Comparison of ENCODE assay signal across 2 cellular contexts in genomic region chr18:22699629-22700028, GRCh38.
TF ChIP-seq lines count a peak whose summit lies in the region.

No MANE protein-coding gene starts in this region.

TF ChIP-seq in HepG2, 621 proteins besides CTCF, POLR2A, EP300 and RAD21 (continued from another document):
- no peak for TF ChIP-seq LRRFIP1 (CRISPR knock-in tag; conservative IDR thresholded peaks at IDR 0.05)
- no peak for TF ChIP-seq ZNF362 (CRISPR knock-in tag; IDR thresholded peaks at IDR 0.05; ENCODE audit: borderline replicate concordance)
- peak; percentile 78 for TF ChIP-seq ZNF12 (CRISPR knock-in tag; IDR thresholded peaks at IDR 0.05)

TF ChIP-seq in K562, 482 proteins besides CTCF, POLR2A, EP300 and RAD21 (continued from another document and continues in another):
- TF ChIP-seq GMEB1 (CRISPR knock-in tag; IDR thresholded peaks at IDR 0.05) (no peak), KLF16 (IDR thresholded peaks at IDR 0.05) (no peak), NCOA4 (IDR thresholded peaks at IDR 0.05; ENCODE audit: partially characterized antibody) (no peak), CHD1 (IDR thresholded peaks at IDR 0.05; ENCODE audit: low read length) (no peak), ZNF224 (CRISPR knock-in tag; IDR thresholded peaks at IDR 0.05) (no peak), DNMT1 (IDR thresholded peaks at IDR 0.05) (no peak), SIN3A (IDR thresholded peaks at IDR 0.05; ENCODE audit: borderline replicate concordance in 2 of 2, control insufficient read depth in 1 of 2, low read depth in 2 of 2, low read length in 2 of 2) (no peak), TCF3 (CRISPR knock-in tag; IDR thresholded peaks at IDR 0.05) (no peak), TSHZ1 (CRISPR knock-in tag; IDR thresholded peaks at IDR 0.05) (no peak), NKRF (IDR thresholded peaks at IDR 0.05; ENCODE audit: borderline replicate concordance) (no peak), ZFX (CRISPR knock-in tag; IDR thresholded peaks at IDR 0.05) (no peak), SNIP1 (IDR thresholded peaks at IDR 0.05; ENCODE audit: low read depth) (no peak), DMBX1 (CRISPR knock-in tag; IDR thresholded peaks at IDR 0.05; ENCODE audit: borderline replicate concordance) (peak; percentile 64; the same call in 1 of the 2 replicates), ZNF12 (CRISPR knock-in tag; IDR thresholded peaks at IDR 0.05) (peak; percentile 82; the same call in 1 of the 2 replicates), GATA2 (CRISPR knock-in tag; IDR thresholded peaks at IDR 0.05) (no peak), ZBTB33 (CRISPR knock-in tag; IDR thresholded peaks at IDR 0.05) (no peak), ZNF668 (CRISPR knock-in tag; IDR thresholded peaks at IDR 0.05) (no peak), MTA2 (IDR thresholded peaks at IDR 0.05; ENCODE audit: low read depth) (no peak), PML (IDR thresholded peaks at IDR 0.05; ENCODE audit: low read length) (no peak), NRF1 (conservative IDR thresholded peaks at IDR 0.05 in 1 of 2, IDR thresholded peaks at IDR 0.05 in 1 of 2) (no peak), ID3 (CRISPR knock-in tag; IDR thresholded peaks at IDR 0.05) (no peak), ID3 (tag; IDR thresholded peaks at IDR 0.05) (no peak), ZBED1 (IDR thresholded peaks at IDR 0.05) (no peak), PCBP1 (IDR thresholded peaks at IDR 0.05; ENCODE audit: low read depth, low read length, poor library complexity, severe bottlenecking) (no peak), AFF1 (IDR thresholded peaks at IDR 0.05; ENCODE audit: low read depth in 1 of 2, partially characterized antibody in 2 of 2) (no peak), NUFIP1 (IDR thresholded peaks at IDR 0.05; ENCODE audit: partially characterized antibody) (no peak), ARID1B (IDR thresholded peaks at IDR 0.05) (no peak), MAFF (IDR thresholded peaks at IDR 0.05; ENCODE audit: low read length) (no peak), TAF9B (IDR thresholded peaks at IDR 0.05; ENCODE audit: partially characterized antibody) (no peak), PRPF4 (IDR thresholded peaks at IDR 0.05; ENCODE audit: insufficient read depth, low read depth, low read length, poor library complexity, severe bottlenecking) (no peak), FOXM1 (IDR thresholded peaks at IDR 0.05; ENCODE audit: low read depth) (no peak), FOXM1 (CRISPR knock-in tag; IDR thresholded peaks at IDR 0.05; ENCODE audit: low read depth) (no peak), THRB (CRISPR knock-in tag; conservative IDR thresholded peaks at IDR 0.05) (no peak), SUPT5H (IDR thresholded peaks at IDR 0.05) (no peak), NR4A1 (CRISPR knock-in tag; IDR thresholded peaks at IDR 0.05) (no peak), NR4A1 (tag; IDR thresholded peaks at IDR 0.05) (no peak)
